Comparison of ENCODE assay signal across 11 cellular contexts in genomic region chr1:3460653-3461237, GRCh38. TPM values are rescaled to one million over a fixed set of nuclear protein-coding genes. Genes with fewer than 3 reads are reported as not detected.
DNase-seq lines count a peak whose midpoint lies in the region; ATAC-seq, FAIRE-seq and TF ChIP-seq lines count a peak whose summit lies in the region.
"Had no signal": no experiment of that assay in that cellular context is flagged by ENCODE, and none has a peak within 500 bp of the region (broad histone marks: within the 10 kb centered on the region; RNA-seq: fewer than 3 reads in every experiment).

No MANE protein-coding gene starts in this region.

- intact Hi-C loops in mucosa of descending colon (cut with DNase I, micrococcal nuclease): no loop called here

- H3K4me1 Mint-ChIP-seq in type B pancreatic cell (ENCODE audit: unreplicated experiment): peaks cover 33% of the 10 kb centered on the region
- no peaks in the 10 kb centered on the region for H3K4me1 Mint-ChIP-seq in stimulated activated effector memory CD8-positive, alpha-beta T cell treated with anti-CD3 and anti-CD28 coated beads, Interleukin-12 subunit alpha, Interleukin-12 subunit beta, amount 100 ng/mL, for 72 hours

- TF ChIP-seq CTCF in mucosa of descending colon (IDR thresholded peaks at IDR 0.05) (no peak), type B pancreatic cell (conservative IDR thresholded peaks at IDR 0.05) (no peak)

- no peaks in the 10 kb centered on the region for H3K27me3 ChIP-seq in esophagus (ENCODE audit: control insufficient read depth in 1 of 2, insufficient read depth in 2 of 2, low read length in 2 of 2)

- 51 to 57% methylated on average over 17 of the region's 17 CpGs for WGBS in esophagus, 2 donors

- peak; percentile 41 for ATAC-seq in mucosa of descending colon
- ATAC-seq in stimulated activated effector memory CD8-positive, alpha-beta T cell treated with anti-CD3 and anti-CD28 coated beads, Interleukin-12 subunit alpha, Interleukin-12 subunit beta, amount 100 ng/mL, for 72 hours: no peak
- ATAC-seq in GM19328 (IDR thresholded peaks at IDR 0.05; ENCODE audit: unreplicated experiment): no peak

- FAIRE-seq in RCC 7860 (lab: Jason Lieb, UNC): peak; percentile 34
- FAIRE-seq: frontal cortex had no signal

- H3K4me3 Mint-ChIP-seq in type B pancreatic cell: no peak overlapping the region
- H3K4me3 Mint-ChIP-seq in stimulated activated effector memory CD8-positive, alpha-beta T cell treated with anti-CD3 and anti-CD28 coated beads, Interleukin-12 subunit alpha, Interleukin-12 subunit beta, amount 100 ng/mL, for 72 hours: no peak overlapping the region

- H3K27me3 Mint-ChIP-seq in type B pancreatic cell: no peaks in the 10 kb centered on the region

- H3K36me3 Mint-ChIP-seq in type B pancreatic cell: no peaks in the 10 kb centered on the region
- H3K36me3 Mint-ChIP-seq in stimulated activated effector memory CD8-positive, alpha-beta T cell treated with anti-CD3 and anti-CD28 coated beads, Interleukin-12 subunit alpha, Interleukin-12 subunit beta, amount 100 ng/mL, for 72 hours: no peaks in the 10 kb centered on the region

- H3K4me3 ChIP-seq in esophagus (ENCODE audit: low read depth in 1 of 2, low read length in 2 of 2) (no peak overlapping the region), mucosa of descending colon (no peak overlapping the region)

- H3K4me1 ChIP-seq in esophagus (ENCODE audit: control insufficient read depth in 2 of 2, insufficient read depth in 2 of 2, low read length in 1 of 2) (peaks cover 20 to 66% of the 10 kb centered on the region in 2 donors), mucosa of descending colon (ENCODE audit: low read depth) (peaks cover 55% of the 10 kb centered on the region)

- H3K36me3 ChIP-seq in esophagus (ENCODE audit: control insufficient read depth in 2 of 2, insufficient read depth in 2 of 2, low read length in 1 of 2) (no peaks in the 10 kb centered on the region), mucosa of descending colon (ENCODE audit: low read depth) (no peaks in the 10 kb centered on the region)

- peak overlapping the region; percentile 88 for H3K27ac Mint-ChIP-seq in type B pancreatic cell
- no peak overlapping the region for H3K27ac Mint-ChIP-seq in stimulated activated effector memory CD8-positive, alpha-beta T cell treated with anti-CD3 and anti-CD28 coated beads, Interleukin-12 subunit alpha, Interleukin-12 subunit beta, amount 100 ng/mL, for 72 hours

- DNase-seq in RCC 7860 (ENCODE audit: low spot score): peak; percentile 77
- peak; percentile 40 to 53 (median 53) for DNase-seq in mucosa of descending colon
- DNase-seq in type B pancreatic cell (ENCODE audit: extremely low spot score, unreplicated experiment): no peak
- no peak for DNase-seq in stimulated activated effector memory CD8-positive, alpha-beta T cell treated with anti-CD3 and anti-CD28 coated beads, Interleukin-12 subunit alpha, Interleukin-12 subunit beta, amount 100 ng/mL, for 72 hours (ENCODE audit: low spot score in 2 of 2)
- DNase-seq in germinal center (ENCODE audit: low spot score): no peak
- DNase-seq: activated CD4-positive, CD25-positive, alpha-beta regulatory T cell; NCI-H524 treated with DMSO at 0.1 percent for 48 hours had no signal

- no peaks in the 10 kb centered on the region for H3K9me3 Mint-ChIP-seq in type B pancreatic cell
- H3K9me3 Mint-ChIP-seq in stimulated activated effector memory CD8-positive, alpha-beta T cell treated with anti-CD3 and anti-CD28 coated beads, Interleukin-12 subunit alpha, Interleukin-12 subunit beta, amount 100 ng/mL, for 72 hours: no peaks in the 10 kb centered on the region

- H3K27ac ChIP-seq in esophagus (ENCODE audit: low read depth in 2 of 2, low read length in 1 of 2): peak overlapping the region; percentile 67 to 90

- H3K9me3 ChIP-seq in esophagus (ENCODE audit: control insufficient read depth in 2 of 2, insufficient read depth in 1 of 2, low read depth in 1 of 2, low read length in 1 of 2) (no peaks in the 10 kb centered on the region), mucosa of descending colon (no peaks in the 10 kb centered on the region)

RNA-seq across cellular contexts. Expression of gene ARHGEF16, which starts 6.3 kb away (rescaled TPM):
- polyA plus RNA-seq in esophagus: 10 to 100 TPM; 14.2 to 20.6 TPM
- total RNA-seq in mucosa of descending colon (100 to 1,000 TPM in 1 of 3 donors, 10 to 100 TPM in 2; 51.2 to 101 (median 90.2) TPM), type B pancreatic cell (ENCODE audit: low replicate concordance) (16.1 and 28.9 TPM in 2 replicates)
- total RNA-seq: frontal cortex, mononuclear cell had no signal

Comparison
In these comparisons a context has a peak if more than half of its experiments do, and no peak if none do; other contexts are left out.
1. DNase-seq: peak in RCC 7860 (single experiment) and mucosa of descending colon (3 of 3); none in type B pancreatic cell (single experiment), stimulated activated effector memory CD8-positive, alpha-beta T cell treated with anti-CD3 and anti-CD28 coated beads, Interleukin-12 subunit alpha, Interleukin-12 subunit beta, amount 100 ng/mL, for 72 hours (0 of 2) and germinal center (single experiment).